In the genomic region with DNA sequence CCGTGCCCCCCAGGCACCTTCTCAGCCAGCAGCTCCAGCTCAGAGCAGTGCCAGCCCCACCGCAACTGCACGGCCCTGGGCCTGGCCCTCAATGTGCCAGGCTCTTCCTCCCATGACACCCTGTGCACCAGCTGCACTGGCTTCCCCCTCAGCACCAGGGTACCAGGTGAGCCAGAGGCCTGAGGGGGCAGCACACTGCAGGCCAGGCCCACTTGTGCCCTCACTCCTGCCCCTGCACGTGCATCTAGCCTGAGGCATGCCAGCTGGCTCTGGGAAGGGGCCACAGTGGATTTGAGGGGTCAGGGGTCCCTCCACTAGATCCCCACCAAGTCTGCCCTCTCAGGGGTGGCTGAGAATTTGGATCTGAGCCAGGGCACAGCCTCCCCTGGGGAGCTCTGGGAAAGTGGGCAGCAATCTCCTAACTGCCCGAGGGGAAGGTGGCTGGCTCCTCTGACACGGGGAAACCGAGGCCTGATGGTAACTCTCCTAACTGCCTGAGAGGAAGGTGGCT, we compare ENCODE assay signal across 1 cellular context.
TF ChIP-seq lines count a peak whose summit lies in the region.

No MANE protein-coding gene starts in this region.

TF ChIP-seq in HepG2, 621 proteins besides CTCF, POLR2A, EP300 and RAD21 (continued from another document and continues in another):
- TF ChIP-seq MTA3 (CRISPR knock-in tag; IDR thresholded peaks at IDR 0.05) (no peak), MED1 (CRISPR knock-in tag; IDR thresholded peaks at IDR 0.05) (no peak), ZNF296 (CRISPR knock-in tag; conservative IDR thresholded peaks at IDR 0.05) (no peak), ZNF331 (CRISPR knock-in tag; IDR thresholded peaks at IDR 0.05) (no peak; the same call in 1 of the 2 replicates), AHR (CRISPR knock-in tag; IDR thresholded peaks at IDR 0.05) (no peak), GFI1 (CRISPR knock-in tag; IDR thresholded peaks at IDR 0.05; ENCODE audit: borderline replicate concordance) (no peak), ZSCAN31 (CRISPR knock-in tag; IDR thresholded peaks at IDR 0.05; ENCODE audit: low read depth) (no peak), SRSF4 (IDR thresholded peaks at IDR 0.05; ENCODE audit: low read depth, low read length, poor library complexity, severe bottlenecking) (no peak), ZSCAN25 (CRISPR knock-in tag; IDR thresholded peaks at IDR 0.05) (0 out of 2 replicates have a peak, but pooled peaks have one; percentile 29), KDM3A (CRISPR knock-in tag; IDR thresholded peaks at IDR 0.05; ENCODE audit: low read depth) (no peak; the same call in 1 of the 2 replicates), ZNF350 (CRISPR knock-in tag; IDR thresholded peaks at IDR 0.05; ENCODE audit: borderline replicate concordance, low read depth) (no peak), MBD4 (IDR thresholded peaks at IDR 0.05; ENCODE audit: borderline replicate concordance, low read length) (no peak), REPIN1 (CRISPR knock-in tag; IDR thresholded peaks at IDR 0.05; ENCODE audit: borderline replicate concordance, low read depth) (0 out of 2 replicates have a peak, but pooled peaks have one; percentile 20), ZNF557 (CRISPR knock-in tag; IDR thresholded peaks at IDR 0.05) (no peak), SNAPC2 (CRISPR knock-in tag; IDR thresholded peaks at IDR 0.05) (no peak), ZNF790 (CRISPR knock-in tag; IDR thresholded peaks at IDR 0.05; ENCODE audit: borderline replicate concordance) (no peak), FLYWCH1 (CRISPR knock-in tag; IDR thresholded peaks at IDR 0.05) (no peak), ZNF121 (CRISPR knock-in tag; IDR thresholded peaks at IDR 0.05) (no peak), CHD2 (IDR thresholded peaks at IDR 0.05; ENCODE audit: low read depth, low read length) (no peak), KLF13 (CRISPR knock-in tag; IDR thresholded peaks at IDR 0.05) (no peak), KDM4B (CRISPR knock-in tag; IDR thresholded peaks at IDR 0.05) (no peak), ELF4 (CRISPR knock-in tag; IDR thresholded peaks at IDR 0.05; ENCODE audit: borderline replicate concordance) (no peak), MTF2 (CRISPR knock-in tag; IDR thresholded peaks at IDR 0.05; ENCODE audit: borderline replicate concordance) (no peak), MAZ (IDR thresholded peaks at IDR 0.05; ENCODE audit: borderline replicate concordance, low read depth, low read length) (no peak), MAZ (CRISPR knock-in tag; IDR thresholded peaks at IDR 0.05; ENCODE audit: low read depth) (no peak), U2AF2 (IDR thresholded peaks at IDR 0.05; ENCODE audit: low read depth, low read length) (no peak), SMAD9 (CRISPR knock-in tag; IDR thresholded peaks at IDR 0.05) (no peak), PRDM15 (CRISPR knock-in tag; IDR thresholded peaks at IDR 0.05) (no peak), ZNF614 (CRISPR knock-in tag; IDR thresholded peaks at IDR 0.05; ENCODE audit: borderline replicate concordance) (no peak), ZNF883 (CRISPR knock-in tag; IDR thresholded peaks at IDR 0.05; ENCODE audit: not compliant biosample characterization) (no peak), ZHX2 (IDR thresholded peaks at IDR 0.05; ENCODE audit: low read depth) (no peak), ZHX2 (CRISPR knock-in tag; IDR thresholded peaks at IDR 0.05; ENCODE audit: borderline replicate concordance) (no peak), PBX3 (CRISPR knock-in tag; IDR thresholded peaks at IDR 0.05; ENCODE audit: borderline replicate concordance) (no peak), NFKBIZ (CRISPR knock-in tag; IDR thresholded peaks at IDR 0.05) (no peak), ELF3 (CRISPR knock-in tag; IDR thresholded peaks at IDR 0.05) (no peak), ZNF567 (CRISPR knock-in tag; IDR thresholded peaks at IDR 0.05; ENCODE audit: borderline replicate concordance) (no peak), MAFF (IDR thresholded peaks at IDR 0.05; ENCODE audit: low read depth, low read length) (no peak), RARG (CRISPR knock-in tag; IDR thresholded peaks at IDR 0.05; ENCODE audit: low read depth) (no peak)
- TF ChIP-seq, protein P1, sequence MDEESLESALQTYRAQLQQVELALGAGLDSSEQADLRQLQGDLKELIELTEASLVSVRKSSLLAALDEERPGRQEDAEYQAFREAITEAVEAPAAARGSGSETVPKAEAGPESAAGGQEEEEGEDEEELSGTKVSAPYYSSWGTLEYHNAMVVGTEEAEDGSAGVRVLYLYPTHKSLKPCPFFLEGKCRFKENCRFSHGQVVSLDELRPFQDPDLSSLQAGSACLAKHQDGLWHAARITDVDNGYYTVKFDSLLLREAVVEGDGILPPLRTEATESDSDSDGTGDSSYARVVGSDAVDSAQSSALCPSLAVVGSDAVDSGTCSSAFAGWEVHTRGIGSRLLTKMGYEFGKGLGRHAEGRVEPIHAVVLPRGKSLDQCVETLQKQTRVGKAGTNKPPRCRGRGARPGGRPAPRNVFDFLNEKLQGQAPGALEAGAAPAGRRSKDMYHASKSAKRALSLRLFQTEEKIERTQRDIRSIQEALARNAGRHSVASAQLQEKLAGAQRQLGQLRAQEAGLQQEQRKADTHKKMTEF (CRISPR knock-in tag; IDR thresholded peaks at IDR 0.05) = no peak
- TF ChIP-seq, protein P2, sequence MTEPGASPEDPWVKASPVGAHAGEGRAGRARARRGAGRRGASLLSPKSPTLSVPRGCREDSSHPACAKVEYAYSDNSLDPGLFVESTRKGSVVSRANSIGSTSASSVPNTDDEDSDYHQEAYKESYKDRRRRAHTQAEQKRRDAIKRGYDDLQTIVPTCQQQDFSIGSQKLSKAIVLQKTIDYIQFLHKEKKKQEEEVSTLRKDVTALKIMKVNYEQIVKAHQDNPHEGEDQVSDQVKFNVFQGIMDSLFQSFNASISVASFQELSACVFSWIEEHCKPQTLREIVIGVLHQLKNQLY (CRISPR knock-in tag; IDR thresholded peaks at IDR 0.05) = no peak
- TF ChIP-seq, protein P3, sequence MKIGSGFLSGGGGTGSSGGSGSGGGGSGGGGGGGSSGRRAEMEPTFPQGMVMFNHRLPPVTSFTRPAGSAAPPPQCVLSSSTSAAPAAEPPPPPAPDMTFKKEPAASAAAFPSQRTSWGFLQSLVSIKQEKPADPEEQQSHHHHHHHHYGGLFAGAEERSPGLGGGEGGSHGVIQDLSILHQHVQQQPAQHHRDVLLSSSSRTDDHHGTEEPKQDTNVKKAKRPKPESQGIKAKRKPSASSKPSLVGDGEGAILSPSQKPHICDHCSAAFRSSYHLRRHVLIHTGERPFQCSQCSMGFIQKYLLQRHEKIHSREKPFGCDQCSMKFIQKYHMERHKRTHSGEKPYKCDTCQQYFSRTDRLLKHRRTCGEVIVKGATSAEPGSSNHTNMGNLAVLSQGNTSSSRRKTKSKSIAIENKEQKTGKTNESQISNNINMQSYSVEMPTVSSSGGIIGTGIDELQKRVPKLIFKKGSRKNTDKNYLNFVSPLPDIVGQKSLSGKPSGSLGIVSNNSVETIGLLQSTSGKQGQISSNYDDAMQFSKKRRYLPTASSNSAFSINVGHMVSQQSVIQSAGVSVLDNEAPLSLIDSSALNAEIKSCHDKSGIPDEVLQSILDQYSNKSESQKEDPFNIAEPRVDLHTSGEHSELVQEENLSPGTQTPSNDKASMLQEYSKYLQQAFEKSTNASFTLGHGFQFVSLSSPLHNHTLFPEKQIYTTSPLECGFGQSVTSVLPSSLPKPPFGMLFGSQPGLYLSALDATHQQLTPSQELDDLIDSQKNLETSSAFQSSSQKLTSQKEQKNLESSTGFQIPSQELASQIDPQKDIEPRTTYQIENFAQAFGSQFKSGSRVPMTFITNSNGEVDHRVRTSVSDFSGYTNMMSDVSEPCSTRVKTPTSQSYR (CRISPR knock-in tag; IDR thresholded peaks at IDR 0.05; ENCODE audit: borderline replicate concordance) = no peak
- TF ChIP-seq, protein P4, sequence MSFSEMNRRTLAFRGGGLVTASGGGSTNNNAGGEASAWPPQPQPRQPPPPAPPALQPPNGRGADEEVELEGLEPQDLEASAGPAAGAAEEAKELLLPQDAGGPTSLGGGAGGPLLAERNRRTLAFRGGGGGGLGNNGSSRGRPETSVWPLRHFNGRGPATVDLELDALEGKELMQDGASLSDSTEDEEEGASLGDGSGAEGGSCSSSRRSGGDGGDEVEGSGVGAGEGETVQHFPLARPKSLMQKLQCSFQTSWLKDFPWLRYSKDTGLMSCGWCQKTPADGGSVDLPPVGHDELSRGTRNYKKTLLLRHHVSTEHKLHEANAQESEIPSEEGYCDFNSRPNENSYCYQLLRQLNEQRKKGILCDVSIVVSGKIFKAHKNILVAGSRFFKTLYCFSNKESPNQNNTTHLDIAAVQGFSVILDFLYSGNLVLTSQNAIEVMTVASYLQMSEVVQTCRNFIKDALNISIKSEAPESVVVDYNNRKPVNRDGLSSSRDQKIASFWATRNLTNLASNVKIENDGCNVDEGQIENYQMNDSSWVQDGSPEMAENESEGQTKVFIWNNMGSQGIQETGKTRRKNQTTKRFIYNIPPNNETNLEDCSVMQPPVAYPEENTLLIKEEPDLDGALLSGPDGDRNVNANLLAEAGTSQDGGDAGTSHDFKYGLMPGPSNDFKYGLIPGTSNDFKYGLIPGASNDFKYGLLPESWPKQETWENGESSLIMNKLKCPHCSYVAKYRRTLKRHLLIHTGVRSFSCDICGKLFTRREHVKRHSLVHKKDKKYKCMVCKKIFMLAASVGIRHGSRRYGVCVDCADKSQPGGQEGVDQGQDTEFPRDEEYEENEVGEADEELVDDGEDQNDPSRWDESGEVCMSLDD (CRISPR knock-in tag; IDR thresholded peaks at IDR 0.05; ENCODE audit: borderline replicate concordance) = no peak
- TF ChIP-seq, protein P5, sequence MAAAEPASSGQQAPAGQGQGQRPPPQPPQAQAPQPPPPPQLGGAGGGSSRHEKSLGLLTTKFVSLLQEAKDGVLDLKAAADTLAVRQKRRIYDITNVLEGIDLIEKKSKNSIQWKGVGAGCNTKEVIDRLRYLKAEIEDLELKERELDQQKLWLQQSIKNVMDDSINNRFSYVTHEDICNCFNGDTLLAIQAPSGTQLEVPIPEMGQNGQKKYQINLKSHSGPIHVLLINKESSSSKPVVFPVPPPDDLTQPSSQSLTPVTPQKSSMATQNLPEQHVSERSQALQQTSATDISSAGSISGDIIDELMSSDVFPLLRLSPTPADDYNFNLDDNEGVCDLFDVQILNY (CRISPR knock-in tag; conservative IDR thresholded peaks at IDR 0.05) = 0 out of 2 replicates have a peak, but pooled peaks have one; percentile 9
